ENCODE assay signal across 8 cellular contexts in genomic region chr1:110312188-110313121, GRCh38. TPM values are rescaled to one million over a fixed set of nuclear protein-coding genes. Genes with fewer than 3 reads are reported as not detected.
DNase-seq lines count a peak whose midpoint lies in the region; ATAC-seq, FAIRE-seq and TF ChIP-seq lines count a peak whose summit lies in the region.

No MANE protein-coding gene starts in this region.

- DNase-seq in AG09309 (ENCODE audit: low read depth) (peak; percentile 46), NCI-H2107 treated with DMSO at 0.1 percent for 48 hours (lab: John Stamatoyannopoulos, UW; ENCODE audit: unreplicated experiment) (peak; percentile 23), activated B cell treated with CpG ODN at 0.5 μM for 24 hours (peak; percentile 52), bronchial epithelial cell (ENCODE audit: low read depth) (peak; percentile 61), inferior parietal cortex (ENCODE audit: extremely low spot score) (peak; percentile 84)
- DNase-seq in stimulated activated CD4-positive, alpha-beta T cell treated with anti-CD3 and anti-CD28 coated beads, Interleukin-15, amount 100 ng/mL, for 24 hours = peak; percentile 83

- FAIRE-seq in bronchial epithelial cell (lab: Jason Lieb, UNC) = no peak

- H3K27ac Mint-ChIP-seq in activated B cell treated with CpG ODN at 0.5 μM for 24 hours = no peak overlapping the region

- peaks cover 3% of the 10 kb centered on the region for H3K4me1 Mint-ChIP-seq in activated B cell treated with CpG ODN at 0.5 μM for 24 hours

- CTCF ChIA-PET in activated B cell treated with CpG ODN at 0.5 μM for 24 hours (lab: Charles Lee) = interaction anchor here (0.6 to 8.5 kb wide), 22 partner anchors 11 to 183 kb away, joined by 3 to 459 read pairs (median 4); partner anchors contain the start of genes KCNC4 and RBM15

- peak; percentile 98 for TF ChIP-seq CTCF in AG09309 (IDR thresholded peaks at IDR 0.05; ENCODE audit: control insufficient read depth, insufficient read depth, low read depth, low read length, missing control alignments)
- peak; percentile 43 for TF ChIP-seq CTCF in activated B cell treated with CpG ODN at 0.5 μM for 24 hours (IDR thresholded peaks at IDR 0.05)
- peak; percentile 97 for TF ChIP-seq CTCF in bronchial epithelial cell (IDR thresholded peaks at IDR 0.05; ENCODE audit: insufficient read depth, low read length, severe bottlenecking)

- ATAC-seq in GM19397 (IDR thresholded peaks at IDR 0.05; ENCODE audit: unreplicated experiment) (peak; percentile 57), activated B cell treated with CpG ODN at 0.5 μM for 24 hours (ENCODE audit: low read depth) (peak; percentile 99), HG02938 (IDR thresholded peaks at IDR 0.05; ENCODE audit: unreplicated experiment) (no peak)

- POLR2A ChIA-PET in activated B cell treated with CpG ODN at 0.5 μM for 24 hours (lab: Charles Lee) = interaction anchor here (1.0 to 2.8 kb wide), 5 partner anchors 25 to 110 kb away, joined by 3 to 23 read pairs (median 4); partner anchors contain the start of gene RBM15

- H3K4me3 ChIP-seq in AG09309 (ENCODE audit: control insufficient read depth, low read depth, low read length) (no peak overlapping the region), bronchial epithelial cell (ENCODE audit: low read depth, low read length) (no peak overlapping the region)

- H3K36me3 Mint-ChIP-seq in activated B cell treated with CpG ODN at 0.5 μM for 24 hours (ENCODE audit: low read depth) = no peaks in the 10 kb centered on the region

- H3K4me3 Mint-ChIP-seq in activated B cell treated with CpG ODN at 0.5 μM for 24 hours = no peak overlapping the region

- intact Hi-C loops in activated B cell treated with CpG ODN at 0.5 μM for 24 hours (cut with micrococcal nuclease) = loop anchor here (1.0 to 5.0 kb wide), 5 partner anchors 24 to 148 kb away; no protein-coding TSS in a partner anchor

- H3K27me3 ChIP-seq in bronchial epithelial cell (ENCODE audit: control insufficient read depth, insufficient read depth, low read length) = no peaks in the 10 kb centered on the region

- H3K27me3 Mint-ChIP-seq in activated B cell treated with CpG ODN at 0.5 μM for 24 hours = no peaks in the 10 kb centered on the region

- H3K9me3 Mint-ChIP-seq in activated B cell treated with CpG ODN at 0.5 μM for 24 hours = no peaks in the 10 kb centered on the region

- H3K36me3 ChIP-seq in bronchial epithelial cell (ENCODE audit: control insufficient read depth, insufficient read depth, low read length) = no peaks in the 10 kb centered on the region

RNA-seq across cellular contexts. Expression of gene RBM15, which starts 26.7 kb away (rescaled TPM):
- total RNA-seq in activated B cell treated with CpG ODN at 0.5 μM for 24 hours = 52.7 and 61.1 TPM in 2 replicates
- 33.4 and 37.1 TPM in 2 replicates for total RNA-seq in bronchial epithelial cell

Comparison
In these comparisons a context has a peak if more than half of its experiments do, and no peak if none do; other contexts are left out.
1. DNase-seq: peak in every context shown above with its lines; median percentile 84 in inferior parietal cortex; 83 in stimulated activated CD4-positive, alpha-beta T cell treated with anti-CD3 and anti-CD28 coated beads, Interleukin-15, amount 100 ng/mL, for 24 hours; 61 in bronchial epithelial cell; 52 in activated B cell treated with CpG ODN at 0.5 μM for 24 hours; 46 in AG09309; 23 in NCI-H2107 treated with DMSO at 0.1 percent for 48 hours.
2. CTCF ChIP-seq: peak in every context shown above with its lines; median percentile 98 in AG09309; 97 in bronchial epithelial cell; 43 in activated B cell treated with CpG ODN at 0.5 μM for 24 hours.